Comparison of ENCODE assay signal across 10 cellular contexts in the genomic region with DNA sequence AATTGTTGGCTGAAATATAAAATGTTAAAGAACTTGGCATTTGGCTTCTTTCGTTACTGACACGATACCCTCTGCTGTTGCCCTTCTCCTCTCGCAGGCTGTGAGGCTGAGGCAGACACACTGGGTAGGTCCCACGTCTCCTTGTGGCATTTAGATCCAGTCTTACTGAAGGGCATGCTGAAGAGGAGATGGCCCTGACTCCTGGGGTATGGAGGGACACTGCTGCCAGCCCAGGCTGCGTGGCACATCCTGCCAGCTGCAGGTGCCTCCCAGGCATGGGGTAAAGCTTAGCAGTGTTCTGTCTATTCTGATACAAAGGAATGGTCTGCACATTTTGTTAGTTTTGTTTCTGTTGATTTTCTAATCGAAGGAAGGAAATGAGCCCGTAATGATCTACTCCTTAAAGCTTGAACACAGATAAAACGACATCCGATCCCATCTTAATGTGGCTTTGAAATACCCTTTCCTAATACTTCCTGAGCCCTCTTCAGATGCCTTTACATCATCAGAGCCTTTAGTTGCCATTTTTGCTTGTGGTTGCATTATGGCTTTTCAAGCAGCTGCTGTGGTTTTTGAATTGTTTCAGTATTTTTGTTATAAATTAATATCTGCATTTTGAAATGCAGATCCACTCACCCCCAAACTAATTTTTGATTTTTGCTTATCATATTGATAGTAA.
DNase-seq lines count a peak whose midpoint lies in the region; ATAC-seq and TF ChIP-seq lines count a peak whose summit lies in the region.
"Had no signal": no experiment of that assay in that cellular context is flagged by ENCODE, and none has a peak within 500 bp of the region (broad histone marks: within the 10 kb centered on the region; RNA-seq: fewer than 3 reads in every experiment).

No MANE protein-coding gene starts in this region.

- in situ Hi-C loops in gastrocnemius medialis (cut with MboI; ENCODE audit: low sequenced_read_pairs in 4 of 4) = no loop called here

- no peaks in the 10 kb centered on the region for H3K27me3 ChIP-seq in CD8-positive, alpha-beta T cell (ENCODE audit: insufficient read depth, low read length)
- H3K27me3 ChIP-seq in H7 (ENCODE audit: control insufficient read depth, insufficient read depth, low read length) = no peaks in the 10 kb centered on the region
- no peaks in the 10 kb centered on the region for H3K27me3 ChIP-seq in naive thymus-derived CD4-positive, alpha-beta T cell (ENCODE audit: control insufficient read depth in 2 of 2, insufficient read depth in 2 of 2, low read length in 2 of 2)
- no peaks in the 10 kb centered on the region for H3K27me3 ChIP-seq in gastrocnemius medialis
- no peaks in the 10 kb centered on the region for H3K27me3 ChIP-seq in spleen (replicated peaks in 1 of 7)

- peaks cover 70% of the 10 kb centered on the region for H3K4me1 Mint-ChIP-seq in CD8-positive, alpha-beta T cell (ENCODE audit: low read depth)
- H3K4me1 Mint-ChIP-seq in activated T-helper 1 cell treated with anti-CD3 and anti-CD28 coated beads, Interleukin-12 subunit alpha, Interleukin-12 subunit beta, Interleukin-2, Interleukin-4 antibody, amounts not matched to agents 30 ng/mL and 10 ng/mL and 1 ng/mL, durations not matched to agents 14 hours and 24 hours and 36 hours (ENCODE audit: low read depth) = peaks cover 31% of the 10 kb centered on the region
- H3K4me1 Mint-ChIP-seq in naive thymus-derived CD4-positive, alpha-beta T cell = peaks cover 52 to 80% (median 66%) of the 10 kb centered on the region in 7 donors

- H3K9me3 Mint-ChIP-seq in CD8-positive, alpha-beta T cell = no peaks in the 10 kb centered on the region
- no peaks in the 10 kb centered on the region for H3K9me3 Mint-ChIP-seq in activated T-helper 1 cell treated with anti-CD3 and anti-CD28 coated beads, Interleukin-12 subunit alpha, Interleukin-12 subunit beta, Interleukin-2, Interleukin-4 antibody, amounts not matched to agents 30 ng/mL and 10 ng/mL and 1 ng/mL, durations not matched to agents 14 hours and 24 hours and 36 hours
- H3K9me3 Mint-ChIP-seq in naive thymus-derived CD4-positive, alpha-beta T cell = peaks cover 0 to 2% (median 0%) of the 10 kb centered on the region in 11 donors

- POLR2A ChIA-PET in CD8-positive, alpha-beta T cell (lab: Charles Lee) = interaction anchor here (0.6 kb wide), 2 partner anchors 10 to 20 kb away, joined by 3 to 4 read pairs; no protein-coding TSS in a partner anchor
- POLR2A ChIA-PET in naive thymus-derived CD4-positive, alpha-beta T cell (lab: Charles Lee) = no interaction called here

- TF ChIP-seq CTCF in CD8-positive, alpha-beta T cell (IDR thresholded peaks at IDR 0.05) = no peak
- TF ChIP-seq CTCF in gastrocnemius medialis (IDR thresholded peaks at IDR 0.05 in 4 of 5, conservative IDR thresholded peaks at IDR 0.05 in 1 of 5) (no peak), spleen (IDR thresholded peaks at IDR 0.05 in 8 of 11, conservative IDR thresholded peaks at IDR 0.05 in 3 of 11) (no peak)

- ATAC-seq in CD8-positive, alpha-beta T cell = peak; percentile 52
- ATAC-seq in naive thymus-derived CD4-positive, alpha-beta T cell = peak; percentile 61
- no peak for ATAC-seq in gastrocnemius medialis

- peaks cover 74% of the 10 kb centered on the region for H3K36me3 Mint-ChIP-seq in CD8-positive, alpha-beta T cell
- H3K36me3 Mint-ChIP-seq in activated T-helper 1 cell treated with anti-CD3 and anti-CD28 coated beads, Interleukin-12 subunit alpha, Interleukin-12 subunit beta, Interleukin-2, Interleukin-4 antibody, amounts not matched to agents 30 ng/mL and 10 ng/mL and 1 ng/mL, durations not matched to agents 14 hours and 24 hours and 36 hours (ENCODE audit: low read depth) = peaks cover 41% of the 10 kb centered on the region
- H3K36me3 Mint-ChIP-seq in naive thymus-derived CD4-positive, alpha-beta T cell = peaks cover 6 to 45% (median 22%) of the 10 kb centered on the region in 5 donors

- CTCF ChIA-PET in CD8-positive, alpha-beta T cell (lab: Charles Lee) = interaction anchor here (0.7 kb wide), 1 partner anchor 27 kb away, joined by 3 read pairs; no protein-coding TSS in a partner anchor
- CTCF ChIA-PET in naive thymus-derived CD4-positive, alpha-beta T cell (lab: Charles Lee) = interaction anchor here (0.5 kb wide), 1 partner anchor 1957 kb away, joined by 5 read pairs; no protein-coding TSS in a partner anchor

- H3K36me3 ChIP-seq in CD8-positive, alpha-beta T cell (ENCODE audit: insufficient read depth, low read length) = peaks cover 19% of the 10 kb centered on the region
- H3K36me3 ChIP-seq in H7 (replicated peaks; ENCODE audit: control insufficient read depth, insufficient read depth, low read length) (peaks cover 4% of the 10 kb centered on the region), gastrocnemius medialis (no peaks in the 10 kb centered on the region), spleen (peaks cover 0 to 87% (median 37%) of the 10 kb centered on the region in 6 donors)
- peaks cover 0 to 59% (median 5%) of the 10 kb centered on the region in 3 experiments for H3K36me3 ChIP-seq in naive thymus-derived CD4-positive, alpha-beta T cell (ENCODE audit: control insufficient read depth in 2 of 3, insufficient read depth in 3 of 3, low read length in 3 of 3)

- H3K9me3 ChIP-seq in CD8-positive, alpha-beta T cell (ENCODE audit: low read length) = no peaks in the 10 kb centered on the region
- H3K9me3 ChIP-seq in naive thymus-derived CD4-positive, alpha-beta T cell (ENCODE audit: control insufficient read depth in 2 of 3, low read length in 3 of 3) = no peaks in the 10 kb centered on the region
- no peaks in the 10 kb centered on the region for H3K9me3 ChIP-seq in gastrocnemius medialis
- no peaks in the 10 kb centered on the region for H3K9me3 ChIP-seq in spleen

- H3K27me3 Mint-ChIP-seq in CD8-positive, alpha-beta T cell (ENCODE audit: low read depth) = no peaks in the 10 kb centered on the region
- H3K27me3 Mint-ChIP-seq in activated T-helper 1 cell treated with anti-CD3 and anti-CD28 coated beads, Interleukin-12 subunit alpha, Interleukin-12 subunit beta, Interleukin-2, Interleukin-4 antibody, amounts not matched to agents 30 ng/mL and 10 ng/mL and 1 ng/mL, durations not matched to agents 14 hours and 24 hours and 36 hours (ENCODE audit: insufficient read depth) = no peaks in the 10 kb centered on the region
- no peaks in the 10 kb centered on the region for H3K27me3 Mint-ChIP-seq in naive thymus-derived CD4-positive, alpha-beta T cell

- TF ChIP-seq POLR2A in gastrocnemius medialis (IDR thresholded peaks at IDR 0.05) (no peak), spleen (IDR thresholded peaks at IDR 0.05) (no peak)

- H3K27ac Mint-ChIP-seq in CD8-positive, alpha-beta T cell = peak overlapping the region; percentile 29
- H3K27ac Mint-ChIP-seq in activated T-helper 1 cell treated with anti-CD3 and anti-CD28 coated beads, Interleukin-12 subunit alpha, Interleukin-12 subunit beta, Interleukin-2, Interleukin-4 antibody, amounts not matched to agents 30 ng/mL and 10 ng/mL and 1 ng/mL, durations not matched to agents 14 hours and 24 hours and 36 hours = peak overlapping the region; percentile 2
- peak overlapping the region; percentile 16 to 90 (median 52) for H3K27ac Mint-ChIP-seq in naive thymus-derived CD4-positive, alpha-beta T cell

- DNase-seq in CD8-positive, alpha-beta T cell = peak in 2 of 7 experiments; percentile 4 to 30
- DNase-seq in H7 (peak; percentile 24), D341Med (ENCODE audit: low spot score) (no peak), gastrocnemius medialis (no peak), spleen (no peak)
- DNase-seq in activated T-helper 1 cell treated with anti-CD3 and anti-CD28 coated beads, Interleukin-12 subunit alpha, Interleukin-12 subunit beta, Interleukin-2, Interleukin-4 antibody, amounts not matched to agents 30 ng/mL and 10 ng/mL and 1 ng/mL, durations not matched to agents 14 hours and 24 hours and 36 hours (ENCODE audit: low spot score) = no peak
- peak in 7 of 9 donors; percentile 8 to 35 (median 22) for DNase-seq in naive thymus-derived CD4-positive, alpha-beta T cell
- DNase-seq: cortex of kidney, foreskin fibroblast, NCI-H526 had no signal

- peaks cover 34% of the 10 kb centered on the region for H3K4me1 ChIP-seq in CD8-positive, alpha-beta T cell (ENCODE audit: insufficient read depth, low read length)
- H3K4me1 ChIP-seq in naive thymus-derived CD4-positive, alpha-beta T cell (ENCODE audit: control insufficient read depth in 2 of 2, insufficient read depth in 2 of 2, low read length in 2 of 2) = peaks cover 10 to 28% of the 10 kb centered on the region in 2 donors
- peaks cover 17 to 23% of the 10 kb centered on the region in 2 donors for H3K4me1 ChIP-seq in gastrocnemius medialis
- peaks cover 11 to 76% (median 25%) of the 10 kb centered on the region in 6 donors for H3K4me1 ChIP-seq in spleen

- WGBS in spleen, 5 donors = 29 to 49% (median 37%) methylated on average over 9 of the region's 9 CpGs

- no peak overlapping the region for H3K27ac ChIP-seq in CD8-positive, alpha-beta T cell (ENCODE audit: low read depth, low read length)
- peak overlapping the region; percentile 53 for H3K27ac ChIP-seq in naive thymus-derived CD4-positive, alpha-beta T cell (ENCODE audit: low read depth, low read length)
- H3K27ac ChIP-seq in gastrocnemius medialis (no peak overlapping the region), spleen (peak overlapping the region in 2 of 8 donors; percentile 23 to 53)

- intact Hi-C loops in CD8-positive, alpha-beta T cell (cut with DNase I, micrococcal nuclease) = no loop called here
- intact Hi-C loops in activated T-helper 1 cell treated with anti-CD3 and anti-CD28 coated beads, Interleukin-12 subunit alpha, Interleukin-12 subunit beta, Interleukin-2, Interleukin-4 antibody, amounts not matched to agents 30 ng/mL and 10 ng/mL and 1 ng/mL, durations not matched to agents 14 hours and 24 hours and 36 hours (cut with micrococcal nuclease) = loop anchor here (1.0 kb wide), 1 partner anchor 17 kb away; no protein-coding TSS in a partner anchor
- intact Hi-C loops in naive thymus-derived CD4-positive, alpha-beta T cell (cut with micrococcal nuclease) = no loop called here
- intact Hi-C loops in gastrocnemius medialis (cut with DNase I; ENCODE audit: low total_unique reads) (no loop called here), spleen (cut with DNase I; ENCODE audit: low total_unique reads) (no loop called here)

- peak overlapping the region; percentile 0 for H3K4me3 Mint-ChIP-seq in CD8-positive, alpha-beta T cell
- H3K4me3 Mint-ChIP-seq in activated T-helper 1 cell treated with anti-CD3 and anti-CD28 coated beads, Interleukin-12 subunit alpha, Interleukin-12 subunit beta, Interleukin-2, Interleukin-4 antibody, amounts not matched to agents 30 ng/mL and 10 ng/mL and 1 ng/mL, durations not matched to agents 14 hours and 24 hours and 36 hours = no peak overlapping the region
- H3K4me3 Mint-ChIP-seq in naive thymus-derived CD4-positive, alpha-beta T cell = peak overlapping the region; percentile 22 to 80 (median 54)

- H3K4me3 ChIP-seq in CD8-positive, alpha-beta T cell (ENCODE audit: low read depth, low read length) = no peak overlapping the region
- no peak overlapping the region for H3K4me3 ChIP-seq in H7 (ENCODE audit: insufficient read depth, low read depth, low read length)
- peak overlapping the region; percentile 32 for H3K4me3 ChIP-seq in naive thymus-derived CD4-positive, alpha-beta T cell (ENCODE audit: low read length)
- no peak overlapping the region for H3K4me3 ChIP-seq in gastrocnemius medialis
- no peak overlapping the region for H3K4me3 ChIP-seq in spleen

Comparison
In these comparisons a context has a peak if more than half of its experiments do, and no peak if none do; other contexts are left out.
1. ATAC-seq: peak in CD8-positive, alpha-beta T cell (single experiment) and naive thymus-derived CD4-positive, alpha-beta T cell (single experiment); none in gastrocnemius medialis (0 of 2).
2. DNase-seq: peak in H7 (single experiment) and naive thymus-derived CD4-positive, alpha-beta T cell (7 of 9); none in activated T-helper 1 cell treated with anti-CD3 and anti-CD28 coated beads, Interleukin-12 subunit alpha, Interleukin-12 subunit beta, Interleukin-2, Interleukin-4 antibody, amounts not matched to agents 30 ng/mL and 10 ng/mL and 1 ng/mL, durations not matched to agents 14 hours and 24 hours and 36 hours (single experiment), D341Med (single experiment), gastrocnemius medialis (0 of 2) and spleen (single experiment).
3. H3K27ac Mint-ChIP-seq: peak in every context shown above with its lines; median percentile 52 in naive thymus-derived CD4-positive, alpha-beta T cell; 29 in CD8-positive, alpha-beta T cell; 2 in activated T-helper 1 cell treated with anti-CD3 and anti-CD28 coated beads, Interleukin-12 subunit alpha, Interleukin-12 subunit beta, Interleukin-2, Interleukin-4 antibody, amounts not matched to agents 30 ng/mL and 10 ng/mL and 1 ng/mL, durations not matched to agents 14 hours and 24 hours and 36 hours.